In genomic region chr16:30511509-30511908, GRCh38 we compare ENCODE assay signal across 22 cellular contexts. TPM values are rescaled to one million over a fixed set of nuclear protein-coding genes. Genes with fewer than 3 reads are reported as not detected.
"Had no signal": no experiment of that assay in that cellular context is flagged by ENCODE, and none has a peak within 500 bp of the region (broad histone marks: within the 10 kb centered on the region; RNA-seq: fewer than 3 reads in every experiment).

No MANE protein-coding gene starts in this region.

- H3K9me3 Mint-ChIP-seq: activated CD4-positive, alpha-beta T cell treated with anti-CD3 and anti-CD28 coated beads, Interleukin-2, amount 10 ng/mL, durations not matched to agents 24 days and 14 days; brain; memory B cell; nephron had no signal

- ATAC-seq: left lung, mucosa of descending colon had no signal

- H3K36me3 Mint-ChIP-seq: brain had no signal

- H3K27me3 ChIP-seq: colonic mucosa, esophagus muscularis mucosa, hepatocyte, left lung, tibial nerve, uterus had no signal

- H3K9me3 ChIP-seq: colonic mucosa, esophagus muscularis mucosa, left lung, mucosa of descending colon, tibial nerve, uterus had no signal

- H3K4me3 ChIP-seq: colonic mucosa, esophagus muscularis mucosa, hepatocyte, left lung, mucosa of descending colon, tibial nerve, uterus had no signal

- H3K4me1 ChIP-seq: colonic mucosa, esophagus muscularis mucosa, left lung, tibial nerve, uterus had no signal

- H3K36me3 ChIP-seq: colonic mucosa, esophagus muscularis mucosa, uterus had no signal

- H3K27me3 Mint-ChIP-seq: activated CD4-positive, alpha-beta T cell treated with anti-CD3 and anti-CD28 coated beads, Interleukin-2, amount 10 ng/mL, durations not matched to agents 24 days and 14 days; memory B cell had no signal

- H3K4me1 Mint-ChIP-seq: brain, memory B cell, nephron had no signal

- H3K27ac Mint-ChIP-seq: brain, memory B cell, nephron had no signal

- DNase-seq: activated CD4-positive, alpha-beta T cell treated with anti-CD3 and anti-CD28 coated beads, Interleukin-2, amount 10 ng/mL, durations not matched to agents 24 days and 14 days; activated effector memory CD4-positive, alpha-beta T cell treated with anti-CD3 and anti-CD28 coated beads, Interleukin-2, amount 50 U/mL, for 16 hours; activated T-cell treated with anti-CD3 and anti-CD28 coated beads for 4 hours; amniotic stem cell; central memory CD4-positive, alpha-beta T cell; colonic mucosa; left lung; mucosa of descending colon; nucleus accumbens; stimulated activated CD4-positive, alpha-beta T cell treated with anti-CD3 and anti-CD28 coated beads, Interleukin-2, amount 100 ng/mL, for 48 hours; stimulated activated naive CD4-positive, alpha-beta T cell treated with Interleukin-2 at 50 U/mL for 16 hours; substantia nigra; T-helper 2 cell; uterus had no signal

- H3K27ac ChIP-seq: colonic mucosa, esophagus muscularis mucosa, hepatocyte, left lung, tibial nerve, uterus had no signal

- H3K4me3 Mint-ChIP-seq: activated CD4-positive, alpha-beta T cell treated with anti-CD3 and anti-CD28 coated beads, Interleukin-2, amount 10 ng/mL, durations not matched to agents 24 days and 14 days; brain; memory B cell; nephron had no signal

RNA-seq across cellular contexts. Expression of gene ITGAL, which starts 39.0 kb away (rescaled TPM):
- total RNA-seq: glomerular endothelial cell had no signal
- polyA plus RNA-seq: keratinocyte had no signal
